11 cellular contexts compared by ENCODE assay signal in the genomic region with DNA sequence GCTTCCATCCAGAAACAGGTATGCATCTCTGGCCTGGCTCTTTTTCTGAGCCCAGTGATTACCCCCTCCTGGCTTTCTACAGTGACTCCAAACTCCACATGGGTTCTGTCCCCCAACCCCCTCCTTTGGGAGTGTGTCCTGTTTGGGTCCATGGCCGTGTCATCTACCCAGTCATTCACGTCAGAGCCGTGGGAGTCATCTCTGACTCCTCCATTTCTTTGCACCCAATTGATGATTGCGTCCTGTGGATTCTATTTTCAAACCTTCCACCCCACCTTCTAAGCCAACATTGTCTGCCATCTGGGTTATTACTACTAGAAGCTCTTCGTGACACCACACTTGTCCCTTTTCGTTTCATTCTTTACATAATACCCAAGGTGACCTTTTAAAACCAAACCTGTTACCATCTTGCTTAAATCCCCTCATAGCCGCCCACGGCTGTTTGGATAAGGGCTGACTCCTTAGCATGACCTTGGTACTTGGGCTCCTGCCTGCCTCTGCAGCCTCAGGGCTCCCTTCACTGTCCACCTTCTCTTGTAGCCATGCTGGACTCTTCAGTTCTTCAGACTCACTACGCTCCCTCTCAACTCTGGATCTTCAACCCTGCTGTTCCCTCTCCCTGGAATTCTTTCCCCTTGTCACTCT.
"Had no signal": no experiment of that assay in that cellular context is flagged by ENCODE, and none has a peak within 500 bp of the region (broad histone marks: within the 10 kb centered on the region; RNA-seq: fewer than 3 reads in every experiment).

No MANE protein-coding gene starts in this region.

- H3K9me3 ChIP-seq: pancreas, transverse colon had no signal

- H3K36me3 Mint-ChIP-seq: mesothelial cell of epicardium had no signal

- H3K4me1 ChIP-seq: pancreas, transverse colon had no signal

- ATAC-seq: effector memory CD8-positive, alpha-beta T cell had no signal

- H3K27me3 Mint-ChIP-seq: effector memory CD8-positive, alpha-beta T cell had no signal

- DNase-seq: effector memory CD8-positive, alpha-beta T cell; hippocampal formation; pancreas; SHP77; stimulated activated CD4-positive, alpha-beta T cell treated with anti-CD3 and anti-CD28 coated beads, Interleukin-4, amount 100 ng/mL, for 4 hours; substantia nigra; T-helper 2 cell; transverse colon had no signal

- H3K27ac Mint-ChIP-seq: activated T-helper 2 cell treated with anti-CD3 and anti-CD28 coated beads, Interferon-gamma antibody, Interleukin-2, Interleukin-4, amounts not matched to agents 10 μg/mL and 5 μg/mL and 100 μg/mL, durations not matched to agents 14 hours and 24 hours and 36 hours; mesothelial cell of epicardium had no signal

- H3K4me3 Mint-ChIP-seq: effector memory CD8-positive, alpha-beta T cell; mesothelial cell of epicardium; neural crest cell had no signal

- H3K4me3 ChIP-seq: pancreas, transverse colon had no signal

- H3K9me3 Mint-ChIP-seq: activated T-helper 2 cell treated with anti-CD3 and anti-CD28 coated beads, Interferon-gamma antibody, Interleukin-2, Interleukin-4, amounts not matched to agents 10 μg/mL and 5 μg/mL and 100 μg/mL, durations not matched to agents 14 hours and 24 hours and 36 hours; effector memory CD8-positive, alpha-beta T cell had no signal

- H3K27ac ChIP-seq: pancreas, transverse colon had no signal

- H3K36me3 ChIP-seq: pancreas, transverse colon had no signal
